15 cellular contexts compared by ENCODE assay signal in the genomic region with DNA sequence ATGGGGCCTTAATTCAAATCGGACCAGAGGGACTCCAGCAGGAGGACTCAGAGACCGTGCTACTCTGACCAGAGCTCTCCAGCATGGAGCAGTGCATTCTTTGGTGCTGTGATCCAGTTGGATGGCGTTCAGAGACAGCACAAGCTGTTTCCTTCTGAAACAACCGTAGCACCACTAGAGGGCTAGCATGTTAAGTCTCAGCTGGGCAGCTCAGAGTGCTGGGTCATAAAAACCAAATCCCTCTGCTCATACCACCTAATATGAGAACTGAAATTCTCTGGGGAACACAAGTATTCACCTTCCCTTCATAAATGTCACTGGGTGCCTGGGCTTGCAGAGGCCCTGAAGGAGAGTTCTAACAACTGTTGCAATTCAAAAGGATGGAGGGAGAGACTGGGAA.
DNase-seq lines count a peak whose midpoint lies in the region; ATAC-seq and TF ChIP-seq lines count a peak whose summit lies in the region.
"Had no signal": no experiment of that assay in that cellular context is flagged by ENCODE, and none has a peak within 500 bp of the region (broad histone marks: within the 10 kb centered on the region; RNA-seq: fewer than 3 reads in every experiment).

No MANE protein-coding gene starts in this region.

- 91% methylated on average over 4 of the region's 4 CpGs for WGBS in hepatocyte (ENCODE audit: low lambda C conversion rate, missing lambda C conversion rate)

- no peaks in the 10 kb centered on the region for H3K9me3 Mint-ChIP-seq in GM23338
- H3K9me3 Mint-ChIP-seq in CD4-positive, alpha-beta memory T cell = no peaks in the 10 kb centered on the region
- H3K9me3 Mint-ChIP-seq in activated naive CD8-positive, alpha-beta T cell treated with anti-CD3 and anti-CD28 coated beads for 36 hours = no peaks in the 10 kb centered on the region
- H3K9me3 Mint-ChIP-seq: CD4-positive, alpha-beta T cell; memory B cell had no signal

- H3K27ac ChIP-seq in GM23338 (ENCODE audit: low read depth) (no peak overlapping the region), hepatocyte (no peak overlapping the region)
- H3K27ac ChIP-seq in CD4-positive, alpha-beta memory T cell (ENCODE audit: low read depth, low read length) = no peak overlapping the region
- H3K27ac ChIP-seq: heart right ventricle, HL-60, stomach had no signal

- H3K36me3 Mint-ChIP-seq in GM23338 (ENCODE audit: low read depth) = peaks cover 29% of the 10 kb centered on the region
- H3K36me3 Mint-ChIP-seq in CD4-positive, alpha-beta memory T cell = peaks cover 67 to 87% of the 10 kb centered on the region in 2 donors
- H3K36me3 Mint-ChIP-seq in activated naive CD8-positive, alpha-beta T cell treated with anti-CD3 and anti-CD28 coated beads for 36 hours = peaks cover 17% of the 10 kb centered on the region

- H3K79me2 ChIP-seq in GM23338 (replicated peaks; ENCODE audit: insufficient read depth) = no peaks in the 10 kb centered on the region
- H3K79me2 ChIP-seq in hepatocyte = no peaks in the 10 kb centered on the region

- no peak overlapping the region for H3K4me3 Mint-ChIP-seq in GM23338
- H3K4me3 Mint-ChIP-seq in CD4-positive, alpha-beta memory T cell = no peak overlapping the region
- no peak overlapping the region for H3K4me3 Mint-ChIP-seq in activated naive CD8-positive, alpha-beta T cell treated with anti-CD3 and anti-CD28 coated beads for 36 hours
- H3K4me3 Mint-ChIP-seq: CD4-positive, alpha-beta T cell; memory B cell had no signal

- in situ Hi-C loops in astrocyte of the spinal cord (cut with HindIII; ENCODE audit: low sequenced_read_pairs) = no loop called here

- no peak overlapping the region for H3K4me2 ChIP-seq in GM23338
- H3K4me2 ChIP-seq in hepatocyte = no peak overlapping the region

- H4K20me1 ChIP-seq in GM23338 (replicated peaks; ENCODE audit: insufficient read depth) (no peaks in the 10 kb centered on the region), hepatocyte (ENCODE audit: insufficient read depth, poor library complexity, severe bottlenecking) (no peaks in the 10 kb centered on the region)

- DNase-seq in Ammon's horn (ENCODE audit: low spot score) (peak; percentile 80), GM23338 (ENCODE audit: low spot score) (peak; percentile 44), astrocyte of the spinal cord (ENCODE audit: low read depth, low spot score) (no peak), kidney epithelial cell (ENCODE audit: low read depth) (no peak), AG08395 (ENCODE audit: low spot score) (no peak), hepatocyte (ENCODE audit: low spot score) (no peak)
- DNase-seq in CD4-positive, alpha-beta memory T cell = no peak
- DNase-seq in activated naive CD8-positive, alpha-beta T cell treated with anti-CD3 and anti-CD28 coated beads for 36 hours = no peak
- DNase-seq: CD4-positive, alpha-beta T cell; heart right ventricle; MV-4-11; SHP77 treated with DMSO at 0.1 percent for 48 hours; stomach had no signal

- no peaks in the 10 kb centered on the region for H3K4me1 Mint-ChIP-seq in GM23338
- peaks cover 0 to 2% (median 0%) of the 10 kb centered on the region in 4 donors for H3K4me1 Mint-ChIP-seq in CD4-positive, alpha-beta memory T cell
- peaks cover 3% of the 10 kb centered on the region for H3K4me1 Mint-ChIP-seq in activated naive CD8-positive, alpha-beta T cell treated with anti-CD3 and anti-CD28 coated beads for 36 hours
- H3K4me1 Mint-ChIP-seq: memory B cell had no signal

- H3K4me1 ChIP-seq in GM23338 (ENCODE audit: insufficient read depth) (no peaks in the 10 kb centered on the region), hepatocyte (ENCODE audit: insufficient read depth) (no peaks in the 10 kb centered on the region)
- H3K4me1 ChIP-seq in CD4-positive, alpha-beta memory T cell (ENCODE audit: insufficient read depth, low read length) = no peaks in the 10 kb centered on the region

- H2AFZ ChIP-seq in GM23338 (no peak overlapping the region), hepatocyte (no peak overlapping the region)

- ATAC-seq in GM23338 = peak; percentile 81

- POLR2A ChIA-PET in CD4-positive, alpha-beta memory T cell (lab: Charles Lee; ENCODE audit: partially characterized antibody) = no interaction called here

- no peaks in the 10 kb centered on the region for H3K27me3 ChIP-seq in GM23338 (ENCODE audit: insufficient read depth)
- H3K27me3 ChIP-seq in kidney epithelial cell (ENCODE audit: control insufficient read depth, insufficient read depth, low read length) = no peaks in the 10 kb centered on the region
- H3K27me3 ChIP-seq in CD4-positive, alpha-beta memory T cell (ENCODE audit: insufficient read depth, low read length) = no peaks in the 10 kb centered on the region
- H3K27me3 ChIP-seq in hepatocyte = no peaks in the 10 kb centered on the region
- H3K27me3 ChIP-seq: heart right ventricle, stomach had no signal

- H3K36me3 ChIP-seq in GM23338 (ENCODE audit: insufficient read depth) = peaks cover 18% of the 10 kb centered on the region; the same call in 1 of the 2 replicates
- H3K36me3 ChIP-seq in kidney epithelial cell (ENCODE audit: control insufficient read depth, insufficient read depth, low read length) = no peaks in the 10 kb centered on the region
- peaks cover 61% of the 10 kb centered on the region for H3K36me3 ChIP-seq in CD4-positive, alpha-beta memory T cell (ENCODE audit: insufficient read depth, low read length)
- no peaks in the 10 kb centered on the region for H3K36me3 ChIP-seq in hepatocyte (replicated peaks; ENCODE audit: insufficient read depth, low read depth)

- CTCF ChIA-PET in CD4-positive, alpha-beta memory T cell (lab: Charles Lee; ENCODE audit: partially characterized antibody) = no interaction called here

- no peaks in the 10 kb centered on the region for H3K27me3 Mint-ChIP-seq in GM23338 (ENCODE audit: insufficient read depth, low read depth, poor library complexity)
- no peaks in the 10 kb centered on the region for H3K27me3 Mint-ChIP-seq in CD4-positive, alpha-beta memory T cell
- H3K27me3 Mint-ChIP-seq in activated naive CD8-positive, alpha-beta T cell treated with anti-CD3 and anti-CD28 coated beads for 36 hours = no peaks in the 10 kb centered on the region
- H3K27me3 Mint-ChIP-seq: CD4-positive, alpha-beta T cell; memory B cell had no signal

- peak; percentile 36 to 42; a peak in 3 of 4 replicates for TF ChIP-seq CTCF in GM23338 (conservative IDR thresholded peaks at IDR 0.05; ENCODE audit: low read depth in 2 of 2)
- TF ChIP-seq CTCF in astrocyte of the spinal cord (IDR thresholded peaks at IDR 0.05; ENCODE audit: low read depth, low read length) = peak; percentile 27
- peak; percentile 11 for TF ChIP-seq CTCF in kidney epithelial cell (IDR thresholded peaks at IDR 0.05; ENCODE audit: insufficient read depth, low read length, poor library complexity, severe bottlenecking)
- no peak for TF ChIP-seq CTCF in hepatocyte (IDR thresholded peaks at IDR 0.05; ENCODE audit: poor library complexity)

- intact Hi-C loops in CD4-positive, alpha-beta memory T cell (cut with micrococcal nuclease) = no loop called here

- no peaks in the 10 kb centered on the region for H3F3A ChIP-seq in GM23338 (replicated peaks; ENCODE audit: low read depth)

- H3K9me3 ChIP-seq in CD4-positive, alpha-beta memory T cell (ENCODE audit: control insufficient read depth in 1 of 2, low read length in 2 of 2) = no peaks in the 10 kb centered on the region
- no peaks in the 10 kb centered on the region for H3K9me3 ChIP-seq in hepatocyte (ENCODE audit: low read depth)
- H3K9me3 ChIP-seq: heart right ventricle, stomach had no signal

- H3K27ac Mint-ChIP-seq in GM23338 = no peak overlapping the region; the same call in 1 of the 2 replicates
- H3K27ac Mint-ChIP-seq in CD4-positive, alpha-beta memory T cell = no peak overlapping the region
- H3K27ac Mint-ChIP-seq in activated naive CD8-positive, alpha-beta T cell treated with anti-CD3 and anti-CD28 coated beads for 36 hours = no peak overlapping the region
- H3K27ac Mint-ChIP-seq: CD4-positive, alpha-beta T cell; memory B cell had no signal

- H3K4me3 ChIP-seq in GM23338 (no peak overlapping the region), astrocyte of the spinal cord (ENCODE audit: low read depth, low read length) (no peak overlapping the region), kidney epithelial cell (ENCODE audit: low read depth, low read length) (no peak overlapping the region), hepatocyte (no peak overlapping the region)
- H3K4me3 ChIP-seq in CD4-positive, alpha-beta memory T cell (ENCODE audit: low read length in 2 of 2) = no peak overlapping the region
- H3K4me3 ChIP-seq: heart right ventricle, stomach had no signal

- no peaks in the 10 kb centered on the region for H3K9me2 ChIP-seq in GM23338 (ENCODE audit: insufficient read depth)
- H3K9me2 ChIP-seq in hepatocyte (replicated peaks; ENCODE audit: insufficient read depth) = no peaks in the 10 kb centered on the region

TF ChIP-seq in GM23338, 12 proteins besides CTCF, POLR2A, EP300 and RAD21:
- TF ChIP-seq ZNF114 (CRISPR knock-in tag; IDR thresholded peaks at IDR 0.05) = no peak
- TF ChIP-seq, protein P1, sequence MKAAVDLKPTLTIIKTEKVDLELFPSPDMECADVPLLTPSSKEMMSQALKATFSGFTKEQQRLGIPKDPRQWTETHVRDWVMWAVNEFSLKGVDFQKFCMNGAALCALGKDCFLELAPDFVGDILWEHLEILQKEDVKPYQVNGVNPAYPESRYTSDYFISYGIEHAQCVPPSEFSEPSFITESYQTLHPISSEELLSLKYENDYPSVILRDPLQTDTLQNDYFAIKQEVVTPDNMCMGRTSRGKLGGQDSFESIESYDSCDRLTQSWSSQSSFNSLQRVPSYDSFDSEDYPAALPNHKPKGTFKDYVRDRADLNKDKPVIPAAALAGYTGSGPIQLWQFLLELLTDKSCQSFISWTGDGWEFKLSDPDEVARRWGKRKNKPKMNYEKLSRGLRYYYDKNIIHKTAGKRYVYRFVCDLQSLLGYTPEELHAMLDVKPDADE (IDR thresholded peaks at IDR 0.05) = no peak
- TF ChIP-seq POLR2AphosphoS5 (IDR thresholded peaks at IDR 0.05; ENCODE audit: low read depth) = no peak
- TF ChIP-seq CREB1 (CRISPR knock-in tag; IDR thresholded peaks at IDR 0.05; ENCODE audit: low read depth) = no peak
- no peak for TF ChIP-seq EZH2phosphoT487 (IDR thresholded peaks at IDR 0.05; ENCODE audit: unreplicated experiment)
- TF ChIP-seq STAT1 (IDR thresholded peaks at IDR 0.05; ENCODE audit: unreplicated experiment) = no peak
TF ChIP-seq in GM23338: peak in this region for 0.

Comparison
In these comparisons a context has a peak if more than half of its experiments do, and no peak if none do; other contexts are left out.
1. DNase-seq: peak in Ammon's horn (single experiment) and GM23338 (single experiment); none in astrocyte of the spinal cord (single experiment), kidney epithelial cell (single experiment), AG08395 (single experiment), CD4-positive, alpha-beta memory T cell (0 of 5), activated naive CD8-positive, alpha-beta T cell treated with anti-CD3 and anti-CD28 coated beads for 36 hours (single experiment) and hepatocyte (single experiment).